Comparison of ENCODE assay signal across 14 cellular contexts in genomic region chr20:45761966-45762365, GRCh38. TPM values are rescaled to one million over a fixed set of nuclear protein-coding genes. Genes with fewer than 3 reads are reported as not detected.
"Had no signal": no experiment of that assay in that cellular context is flagged by ENCODE, and none has a peak within 500 bp of the region (broad histone marks: within the 10 kb centered on the region; RNA-seq: fewer than 3 reads in every experiment).

No MANE protein-coding gene starts in this region.

RNA-seq across cellular contexts. Expression of gene WFDC3, which starts 29.7 kb away (rescaled TPM):
- total RNA-seq: activated B cell treated with CpG ODN at 0.5 μM for 24 hours; activated CD4-positive, alpha-beta memory T cell treated with anti-CD3 and anti-CD28 coated beads for 36 hours; activated CD4-positive, alpha-beta T cell treated with anti-CD3 and anti-CD28 coated beads, Interleukin-2, amount 10 ng/mL, durations not matched to agents 24 days and 14 days; activated CD8-positive, alpha-beta memory T cell treated with anti-CD3 and anti-CD28 coated beads for 36 hours; activated naive CD8-positive, alpha-beta T cell treated with anti-CD3 and anti-CD28 coated beads, Interleukin-2, amount 10 ng/mL, durations not matched to agents 7 days and 5 days; activated T-helper 2 cell treated with anti-CD3 and anti-CD28 coated beads, Interferon-gamma antibody, Interleukin-2, Interleukin-4, amounts not matched to agents 10 μg/mL and 5 μg/mL and 100 μg/mL, durations not matched to agents 14 hours and 24 hours and 36 hours; ascending aorta; bronchial epithelial cell; cardiac muscle cell; T-cell; T-helper 1 cell treated with Interleukin-12 subunit alpha and Interleukin-12 subunit beta and Interleukin-4 antibody, amounts not matched to agents 30 ng/mL and 1 ng/mL, for 36 hours; T-helper 2 cell treated with Interferon-gamma antibody and Interleukin-4, amounts not matched to agents 100 ng/mL and 5 ng/mL, for 36 hours had no signal

RNA-seq across cellular contexts. Expression of gene SPINT4, which starts 39.8 kb away (rescaled TPM):
- total RNA-seq: activated B cell treated with CpG ODN at 0.5 μM for 24 hours; activated CD4-positive, alpha-beta memory T cell treated with anti-CD3 and anti-CD28 coated beads for 36 hours; activated CD4-positive, alpha-beta T cell treated with anti-CD3 and anti-CD28 coated beads, Interleukin-2, amount 10 ng/mL, durations not matched to agents 24 days and 14 days; activated CD8-positive, alpha-beta memory T cell treated with anti-CD3 and anti-CD28 coated beads for 36 hours; activated CD8-positive, alpha-beta T cell treated with anti-CD3 and anti-CD28 coated beads for 36 hours; activated naive CD8-positive, alpha-beta T cell treated with anti-CD3 and anti-CD28 coated beads, Interleukin-2, amount 10 ng/mL, durations not matched to agents 7 days and 5 days; activated T-helper 2 cell treated with anti-CD3 and anti-CD28 coated beads, Interferon-gamma antibody, Interleukin-2, Interleukin-4, amounts not matched to agents 10 μg/mL and 5 μg/mL and 100 μg/mL, durations not matched to agents 14 hours and 24 hours and 36 hours; ascending aorta; bronchial epithelial cell; cardiac muscle cell; T-cell; T-helper 1 cell treated with Interleukin-12 subunit alpha and Interleukin-12 subunit beta and Interleukin-4 antibody, amounts not matched to agents 30 ng/mL and 1 ng/mL, for 36 hours; T-helper 17 cell; T-helper 2 cell treated with Interferon-gamma antibody and Interleukin-4, amounts not matched to agents 100 ng/mL and 5 ng/mL, for 36 hours had no signal

RNA-seq across cellular contexts. Expression of gene UBE2C, which starts 50.5 kb away (rescaled TPM):
- total RNA-seq: ascending aorta had no signal

RNA-seq across cellular contexts. Expression of gene WFDC10B, which starts 57.1 kb away (rescaled TPM):
- total RNA-seq: activated B cell treated with CpG ODN at 0.5 μM for 24 hours; activated CD4-positive, alpha-beta memory T cell treated with anti-CD3 and anti-CD28 coated beads for 36 hours; activated CD4-positive, alpha-beta T cell treated with anti-CD3 and anti-CD28 coated beads, Interleukin-2, amount 10 ng/mL, durations not matched to agents 24 days and 14 days; activated CD8-positive, alpha-beta memory T cell treated with anti-CD3 and anti-CD28 coated beads for 36 hours; activated CD8-positive, alpha-beta T cell treated with anti-CD3 and anti-CD28 coated beads for 36 hours; activated naive CD8-positive, alpha-beta T cell treated with anti-CD3 and anti-CD28 coated beads, Interleukin-2, amount 10 ng/mL, durations not matched to agents 7 days and 5 days; activated T-helper 2 cell treated with anti-CD3 and anti-CD28 coated beads, Interferon-gamma antibody, Interleukin-2, Interleukin-4, amounts not matched to agents 10 μg/mL and 5 μg/mL and 100 μg/mL, durations not matched to agents 14 hours and 24 hours and 36 hours; ascending aorta; bronchial epithelial cell; cardiac muscle cell; T-cell; T-helper 1 cell treated with Interleukin-12 subunit alpha and Interleukin-12 subunit beta and Interleukin-4 antibody, amounts not matched to agents 30 ng/mL and 1 ng/mL, for 36 hours; T-helper 17 cell; T-helper 2 cell treated with Interferon-gamma antibody and Interleukin-4, amounts not matched to agents 100 ng/mL and 5 ng/mL, for 36 hours had no signal
